25 cellular contexts compared by ENCODE assay signal in the genomic region with DNA sequence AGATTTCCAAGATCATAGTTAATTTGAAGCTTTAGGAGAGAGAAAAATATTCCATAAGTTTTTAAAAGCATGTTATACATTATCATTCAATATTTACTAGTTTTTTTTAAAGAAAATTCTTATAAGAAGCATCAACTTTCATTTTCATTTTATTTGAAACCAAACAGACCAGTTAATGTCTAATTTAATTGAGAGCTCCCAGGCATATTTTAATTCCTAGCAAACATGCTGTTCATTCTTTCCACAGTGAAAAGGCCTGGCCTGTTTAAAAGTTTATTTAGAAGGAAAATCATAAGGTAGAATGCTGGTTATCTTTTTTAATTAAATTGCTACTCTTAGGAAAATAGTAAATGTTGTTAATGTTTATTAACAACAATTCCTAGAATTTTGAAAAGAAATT.
"Had no signal": no experiment of that assay in that cellular context is flagged by ENCODE, and none has a peak within 500 bp of the region (broad histone marks: within the 10 kb centered on the region; RNA-seq: fewer than 3 reads in every experiment).

No MANE protein-coding gene starts in this region.

- H3K4me1 ChIP-seq: breast epithelium, esophagus muscularis mucosa, foreskin keratinocyte, stomach, thyroid gland, upper lobe of left lung had no signal

- H3K36me3 ChIP-seq: breast epithelium, esophagus muscularis mucosa, stomach, thyroid gland, upper lobe of left lung had no signal

- FAIRE-seq: TTC549 had no signal

- H3K27me3 ChIP-seq: breast epithelium, esophagus muscularis mucosa, foreskin keratinocyte, stomach, thyroid gland, upper lobe of left lung had no signal

- DNase-seq: activated CD4-positive, alpha-beta T cell treated with anti-CD3 and anti-CD28 coated beads for 4 hours; activated CD4-positive, alpha-beta T cell treated with anti-CD3 and anti-CD28 coated beads, Interleukin-2, amount 50 U/mL, for 4 hours; activated gamma-delta T cell; activated naive CD4-positive, alpha-beta T cell treated with anti-CD3 and anti-CD28 coated beads, Interleukin-2, amount 10 ng/mL, durations not matched to agents 7 days and 5 days; activated naive CD8-positive, alpha-beta T cell treated with anti-CD3 and anti-CD28 coated beads, Interleukin-2, amount 10 ng/mL, durations not matched to agents 7 days and 5 days; central memory CD4-positive, alpha-beta T cell; endodermal cell; foreskin keratinocyte; left ventricle myocardium superior; mucosa of descending colon; stimulated activated CD4-positive, alpha-beta T cell treated with anti-CD3 and anti-CD28 coated beads, Interleukin-1b, Interleukin-23, amount 100 ng/mL, for 48 hours; stimulated activated CD4-positive, alpha-beta T cell treated with anti-CD3 and anti-CD28 coated beads, Interleukin-4, amount 100 ng/mL, for 4 hours; stimulated activated CD8-positive, alpha-beta memory T cell treated with anti-CD3 and anti-CD28 coated beads, Interleukin-4, amount 100 ng/mL, for 48 hours; stimulated activated naive B cell treated with anti-CD40 and anti-IgM and Interleukin-4, amounts not matched to agents 10 μg/mL and 1 μg/mL and 100 μg/mL, for 72 hours; stomach; T-helper 9 cell; thyroid gland; upper lobe of left lung had no signal

- H3K27ac ChIP-seq: breast epithelium, esophagus muscularis mucosa, foreskin keratinocyte, skin epidermis, stomach, thyroid gland, upper lobe of left lung, VCaP had no signal

- H3K4me3 ChIP-seq: breast epithelium, esophagus muscularis mucosa, mucosa of descending colon, skin epidermis, stomach, thyroid gland, upper lobe of left lung had no signal

- H3K9me3 ChIP-seq: esophagus muscularis mucosa, mucosa of descending colon, stomach, thyroid gland, upper lobe of left lung had no signal

- ATAC-seq: foreskin keratinocyte; left ventricle myocardium superior; mucosa of descending colon; natural killer cell treated with Interleukin-12 subunit alpha and Interleukin-12 subunit beta and Interleukin-15 and Interleukin-18, amount 100 ng/mL, for 72 hours; sciatic nerve; stimulated activated naive B cell treated with anti-CD40 and anti-IgM and Interleukin-4, amounts not matched to agents 10 μg/mL and 1 μg/mL and 100 μg/mL, for 72 hours had no signal
